In the genomic region with DNA sequence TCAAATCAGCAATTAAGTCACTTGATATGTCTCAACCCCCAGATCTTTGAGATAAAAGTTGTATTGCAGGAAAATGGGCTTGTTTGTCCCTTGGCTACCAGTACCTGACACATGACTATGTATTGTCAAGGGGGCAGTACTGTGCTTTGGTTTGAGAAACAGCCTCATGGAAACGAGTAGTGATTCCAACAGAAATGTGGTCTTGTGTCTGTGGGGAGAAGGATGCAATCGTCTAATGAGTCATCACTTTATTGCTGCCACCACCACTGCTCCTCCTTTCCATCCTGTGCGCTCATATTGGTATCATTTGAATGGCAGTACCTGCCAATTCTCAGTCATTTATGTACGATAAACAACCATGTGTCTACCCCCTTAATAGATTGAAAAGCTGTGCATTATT, we compare ENCODE assay signal across 17 cellular contexts.
DNase-seq lines count a peak whose midpoint lies in the region; FAIRE-seq and TF ChIP-seq lines count a peak whose summit lies in the region.
"Had no signal": no experiment of that assay in that cellular context is flagged by ENCODE, and none has a peak within 500 bp of the region (broad histone marks: within the 10 kb centered on the region; RNA-seq: fewer than 3 reads in every experiment).

No MANE protein-coding gene starts in this region.

- no peak for FAIRE-seq in astrocyte (lab: Jason Lieb, UNC)
- FAIRE-seq: GM12878 had no signal

- no peaks in the 10 kb centered on the region for H3K36me3 Mint-ChIP-seq in astrocyte (ENCODE audit: low read depth, unreplicated experiment)

- no peak overlapping the region for H3K4me3 Mint-ChIP-seq in astrocyte (ENCODE audit: unreplicated experiment)
- H3K4me3 Mint-ChIP-seq: B cell; T-helper 2 cell treated with Interferon-gamma antibody and Interleukin-4, amounts not matched to agents 5 μg/mL and 100 μg/mL, for 36 hours had no signal

- TF ChIP-seq CTCF in AG10803 (conservative IDR thresholded peaks at IDR 0.05; ENCODE audit: low read length) (no peak; the same call in 1 of the 2 replicates), astrocyte (IDR thresholded peaks at IDR 0.05; ENCODE audit: insufficient read depth, low read depth, low read length) (no peak), vagina (IDR thresholded peaks at IDR 0.05) (no peak)

- H3K27ac Mint-ChIP-seq in astrocyte (ENCODE audit: unreplicated experiment): no peak overlapping the region
- H3K27ac Mint-ChIP-seq: B cell; T-helper 2 cell treated with Interferon-gamma antibody and Interleukin-4, amounts not matched to agents 5 μg/mL and 100 μg/mL, for 36 hours had no signal

- no peak for TF ChIP-seq POLR2A in vagina (IDR thresholded peaks at IDR 0.05)

- H3K36me3 ChIP-seq in astrocyte (ENCODE audit: insufficient read depth, low read length): no peaks in the 10 kb centered on the region
- no peaks in the 10 kb centered on the region for H3K36me3 ChIP-seq in vagina
- H3K36me3 ChIP-seq: transverse colon had no signal

- peaks cover 4% of the 10 kb centered on the region for H3K4me1 ChIP-seq in astrocyte (ENCODE audit: insufficient read depth, low read length)
- no peaks in the 10 kb centered on the region for H3K4me1 ChIP-seq in vagina
- H3K4me1 ChIP-seq: transverse colon had no signal

- H2AFZ ChIP-seq in astrocyte (ENCODE audit: low read depth, low read length): no peak overlapping the region

- H3K9me3 ChIP-seq in astrocyte (ENCODE audit: insufficient read depth, low read depth, low read length): no peaks in the 10 kb centered on the region
- no peaks in the 10 kb centered on the region for H3K9me3 ChIP-seq in vagina
- H3K9me3 ChIP-seq: transverse colon had no signal

- H3K27me3 ChIP-seq in astrocyte (ENCODE audit: insufficient read depth, low read length) (no peaks in the 10 kb centered on the region), vagina (no peaks in the 10 kb centered on the region)
- H3K27me3 ChIP-seq: transverse colon had no signal

- no peak overlapping the region for H3K4me2 ChIP-seq in astrocyte (ENCODE audit: low read length)

- no peaks in the 10 kb centered on the region for H3K27me3 Mint-ChIP-seq in astrocyte (ENCODE audit: low read depth, unreplicated experiment)

- DNase-seq in AG10803 (ENCODE audit: low read depth): peak; percentile 76
- DNase-seq in HT-29 (ENCODE audit: low spot score): peak; percentile 63
- peak; percentile 66 for DNase-seq in astrocyte (ENCODE audit: low read depth)
- peak; percentile 74 for DNase-seq in kidney glomerular epithelial cell (lab: John Stamatoyannopoulos, UW)
- no peak for DNase-seq in NCI-H1436 treated with DMSO at 0.1 percent for 48 hours (lab: John Stamatoyannopoulos, UW)
- DNase-seq in NCI-H446 (lab: John Stamatoyannopoulos, UW): no peak
- DNase-seq in stimulated activated naive CD4-positive, alpha-beta T cell treated with Interleukin-2 at 50 U/mL for 16 hours (lab: John Stamatoyannopoulos, UW): no peak
- DNase-seq in vagina (ENCODE audit: extremely low spot score in 2 of 2): no peak
- DNase-seq: activated CD4-positive, alpha-beta T cell treated with anti-CD3 and anti-CD28 coated beads, Interleukin-2, amount 50 U/mL, for 4 hours; DND-41; effector CD4-positive, alpha-beta T cell; NCI-H524; RPMI8226; transverse colon had no signal

- no peaks in the 10 kb centered on the region for H4K20me1 ChIP-seq in astrocyte (ENCODE audit: insufficient read depth, low read length)

- H3K27ac ChIP-seq in astrocyte (ENCODE audit: low read depth, low read length): no peak overlapping the region
- no peak overlapping the region for H3K27ac ChIP-seq in vagina
- H3K27ac ChIP-seq: transverse colon had no signal

- H3K4me3 ChIP-seq in AG10803 (ENCODE audit: low read length) (no peak overlapping the region), astrocyte (ENCODE audit: insufficient read depth, low read depth, low read length) (no peak overlapping the region), vagina (no peak overlapping the region)
- H3K4me3 ChIP-seq: GM12878, transverse colon had no signal

- H3K79me2 ChIP-seq in astrocyte (ENCODE audit: insufficient read depth, low read length): no peaks in the 10 kb centered on the region

- no peak overlapping the region for H3K9ac ChIP-seq in astrocyte (ENCODE audit: low read length)

- intact Hi-C loops in vagina (cut with DNase I): no loop called here

- no peaks in the 10 kb centered on the region for H3K9me3 Mint-ChIP-seq in astrocyte (ENCODE audit: unreplicated experiment)
- H3K9me3 Mint-ChIP-seq: T-helper 2 cell treated with Interferon-gamma antibody and Interleukin-4, amounts not matched to agents 5 μg/mL and 100 μg/mL, for 36 hours had no signal

- H3K4me1 Mint-ChIP-seq in astrocyte (ENCODE audit: low read depth, unreplicated experiment): peaks cover 24% of the 10 kb centered on the region

Comparison
In these comparisons a context has a peak if more than half of its experiments do, and no peak if none do; other contexts are left out.
1. DNase-seq: peak in AG10803 (single experiment), HT-29 (single experiment), astrocyte (single experiment) and kidney glomerular epithelial cell (single experiment); none in NCI-H1436 treated with DMSO at 0.1 percent for 48 hours (single experiment), NCI-H446 (0 of 2), stimulated activated naive CD4-positive, alpha-beta T cell treated with Interleukin-2 at 50 U/mL for 16 hours (single experiment) and vagina (0 of 2).